Comparison of ENCODE assay signal across 17 cellular contexts in the genomic region with DNA sequence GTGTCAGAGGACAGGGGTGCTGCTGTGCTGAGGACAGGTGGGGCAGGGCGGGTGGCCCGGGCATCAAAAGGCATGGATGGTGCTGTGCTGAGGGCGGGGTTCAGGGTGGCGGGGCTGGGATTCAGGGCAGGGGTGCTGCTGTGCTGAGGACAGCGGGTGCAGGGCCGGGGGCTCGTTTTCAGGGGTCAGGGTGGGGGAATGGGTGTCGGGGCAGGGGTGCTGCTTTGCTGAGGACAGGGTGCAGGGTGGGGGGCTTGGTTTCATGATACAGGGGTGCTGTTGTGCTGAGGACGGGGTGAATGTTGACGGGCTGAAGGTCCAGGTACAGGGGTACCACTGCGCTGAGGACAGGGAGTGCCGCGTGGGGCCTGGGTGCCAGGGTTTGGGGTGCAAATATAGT. TPM values are rescaled to one million over a fixed set of nuclear protein-coding genes. Genes with fewer than 3 reads are reported as not detected.
"Had no signal": no experiment of that assay in that cellular context is flagged by ENCODE, and none has a peak within 500 bp of the region (broad histone marks: within the 10 kb centered on the region; RNA-seq: fewer than 3 reads in every experiment).

No MANE protein-coding gene starts in this region.

RNA-seq across cellular contexts. Expression of gene PROP1, which starts 50.9 kb away (rescaled TPM):
- total RNA-seq: breast epithelium; colonic mucosa; esophagus squamous epithelium; gastroesophageal sphincter; heart left ventricle; left cardiac atrium; liver; mononuclear cell; myocyte; osteoblast; progenitor cell of endocrine pancreas; Right ventricle myocardium superior; sigmoid colon; SK-MEL-5; smooth muscle cell; T-helper 2 cell treated with Interferon-gamma antibody and Interleukin-4, amounts not matched to agents 100 ng/mL and 5 ng/mL, for 36 hours; thoracic aorta had no signal
- polyA plus RNA-seq: heart left ventricle, liver, sigmoid colon, smooth muscle cell had no signal
